ENCODE assay signal across 24 cellular contexts in genomic region chr4:84825701-84826100, GRCh38.
DNase-seq lines count a peak whose midpoint lies in the region; ATAC-seq, FAIRE-seq and TF ChIP-seq lines count a peak whose summit lies in the region.
"Had no signal": no experiment of that assay in that cellular context is flagged by ENCODE, and none has a peak within 500 bp of the region (broad histone marks: within the 10 kb centered on the region; RNA-seq: fewer than 3 reads in every experiment).

No MANE protein-coding gene starts in this region.

- H2BK5ac ChIP-seq in IMR-90 (ENCODE audit: low read depth, low read length, poor library complexity, severe bottlenecking), result no peak overlapping the region

- H3K9ac ChIP-seq in IMR-90 (ENCODE audit: low read depth, low read length), result no peak overlapping the region
- H3K9ac ChIP-seq in K562 (ENCODE audit: insufficient read depth in 1 of 2, low read depth in 2 of 2, low read length in 2 of 2), result no peak overlapping the region
- H3K9ac ChIP-seq in kidney (ENCODE audit: low read length in 2 of 2), result no peak overlapping the region
- H3K9ac ChIP-seq: BLaER1 treated with 17β-estradiol and CSF1 and Interleukin-3, amounts not matched to agents 10 nM and 100 nM had no signal

- no peak overlapping the region for H2BK120ac ChIP-seq in IMR-90 (ENCODE audit: low read depth, low read length)

- no peak overlapping the region for H3K56ac ChIP-seq in IMR-90 (ENCODE audit: extremely low read depth, insufficient read depth, low read length)

- H4K20me1 ChIP-seq in IMR-90 (ENCODE audit: insufficient read depth, low read length), result no peaks in the 10 kb centered on the region
- H4K20me1 ChIP-seq in K562 (replicated peaks; ENCODE audit: control insufficient read depth, insufficient read depth, low read length), result no peaks in the 10 kb centered on the region

- H3K36me3 ChIP-seq in IMR-90 (ENCODE audit: control insufficient read depth, insufficient read depth, low read length), result peaks cover 7% of the 10 kb centered on the region; the same call in 1 of the 2 replicates
- H3K36me3 ChIP-seq in K562 (ENCODE audit: control insufficient read depth, insufficient read depth, low read length), result no peaks in the 10 kb centered on the region
- H3K36me3 ChIP-seq in kidney (ENCODE audit: control insufficient read depth in 1 of 2, insufficient read depth in 2 of 2, low read length in 2 of 2), result peaks cover 9 to 34% of the 10 kb centered on the region in 2 donors

- H3K4me2 ChIP-seq in IMR-90 (ENCODE audit: low read depth, low read length), result no peak overlapping the region
- H3K4me2 ChIP-seq in K562 (ENCODE audit: insufficient read depth, low read length), result no peak overlapping the region
- H3K4me2 ChIP-seq: A549; BLaER1 treated with 17β-estradiol and CSF1 and Interleukin-3, amounts not matched to agents 10 nM and 100 nM; GM23338 had no signal

- no peak overlapping the region for H3K4ac ChIP-seq in IMR-90 (ENCODE audit: low read depth, low read length)

- WGBS in IMR-90 (ENCODE audit: extremely low coverage in 2 of 2, insufficient read length in 1 of 2), 2 experiments, result no CpG with 5 or more reads among the region's 2 CpGs
- WGBS in K562 (ENCODE audit: insufficient coverage, low coverage, missing lambda C conversion rate), result 33% methylated on average over 2 of the region's 2 CpGs

- no peak overlapping the region for H3K27ac ChIP-seq in IMR-90 (ENCODE audit: insufficient read depth, low read length)
- H3K27ac ChIP-seq in K562 (ENCODE audit: extremely low read depth, low read depth, low read length), result no peak overlapping the region
- H3K27ac ChIP-seq in kidney (ENCODE audit: low read depth in 2 of 2, low read length in 2 of 2), result no peak overlapping the region
- H3K27ac ChIP-seq: 22Rv1; A549; BLaER1 treated with 17β-estradiol and CSF1 and Interleukin-3, amounts not matched to agents 10 nM and 100 nM had no signal

- FAIRE-seq in K562 (lab: Jason Lieb, UNC), result no peak
- FAIRE-seq in kidney (lab: Jason Lieb, UNC), result peak; percentile 38
- no peak for FAIRE-seq in GM12892 (lab: Jason Lieb, UNC)
- FAIRE-seq: A549, GM12891 had no signal

- no peaks in the 10 kb centered on the region for H3K79me2 ChIP-seq in K562 (ENCODE audit: control insufficient read depth, insufficient read depth, low read length)

- H3K9me1 ChIP-seq in IMR-90 (ENCODE audit: insufficient read depth, low read length) (no peaks in the 10 kb centered on the region), K562 (ENCODE audit: control insufficient read depth, insufficient read depth, low read length) (no peaks in the 10 kb centered on the region)

- BruUV-seq in IMR-90 (replicated peaks; lab: Mats Ljungman, UMichigan) (no TSS peak), K562 (replicated peaks; lab: Mats Ljungman, UMichigan) (no TSS peak)

- TF ChIP-seq EP300 in K562 (IDR thresholded peaks at IDR 0.05; ENCODE audit: low read length), result no peak

- intact Hi-C loops in IMR-90 (cut with micrococcal nuclease) (no loop called here), K562 (cut with micrococcal nuclease) (no loop called here), kidney (cut with DNase I) (no loop called here)

- no peaks in the 10 kb centered on the region for H3K4me1 ChIP-seq in IMR-90 (ENCODE audit: control insufficient read depth, insufficient read depth, low read length)
- H3K4me1 ChIP-seq in K562 (replicated peaks in 1 of 2; ENCODE audit: control insufficient read depth in 2 of 2, insufficient read depth in 2 of 2, low read length in 2 of 2), result no peaks in the 10 kb centered on the region
- no peaks in the 10 kb centered on the region for H3K4me1 ChIP-seq in kidney (ENCODE audit: control insufficient read depth in 1 of 2, insufficient read depth in 1 of 2, low read depth in 1 of 2, low read length in 2 of 2)
- H3K4me1 ChIP-seq: A549 had no signal

- no peak for TF ChIP-seq CTCF in IMR-90 (conservative IDR thresholded peaks at IDR 0.05; ENCODE audit: low read depth, low read length)
- TF ChIP-seq CTCF in K562 (IDR thresholded peaks at IDR 0.05 in 2 of 3, conservative IDR thresholded peaks at IDR 0.05 in 1 of 3; ENCODE audit: insufficient read depth in 2 of 3, low read depth in 1 of 3, low read length in 3 of 3), result no peak
- TF ChIP-seq CTCF in kidney (IDR thresholded peaks at IDR 0.05; ENCODE audit: borderline replicate concordance, extremely low read depth, insufficient read depth), result no peak

- DNase-seq in NCI-H2171 treated with DMSO at 0.1 percent for 48 hours (lab: John Stamatoyannopoulos, UW), result peak; percentile 7
- DNase-seq in NCI-H2171 (lab: John Stamatoyannopoulos, UW), result no peak
- no peak for DNase-seq in IMR-90
- no peak for DNase-seq in K562 (ENCODE audit: extremely low read depth in 1 of 4, low spot score in 3 of 4)
- no peak for DNase-seq in kidney
- DNase-seq in GM12892 (ENCODE audit: insufficient read length), result no peak
- DNase-seq: ACHN; AML-193; BE2C; CD4-positive, alpha-beta T cell; CD8-positive, alpha-beta memory T cell; DMS 273 treated with DMSO at 0.1 percent for 48 hours; DMS79; EL; GF-D8; H9 had no signal

- POLR2A ChIA-PET in IMR-90 (lab: Charles Lee; ENCODE audit: unreplicated experiment), result no interaction called here
- POLR2A ChIA-PET in K562 (lab: Yijun Ruan, JAX), result no interaction called here

- H2AFZ ChIP-seq in IMR-90 (replicated peaks; ENCODE audit: low read length, poor library complexity), result no peak overlapping the region
- H2AFZ ChIP-seq in K562 (ENCODE audit: low read depth, low read length), result no peak overlapping the region
- H2AFZ ChIP-seq: GM23338 had no signal

- TF ChIP-seq POLR2A in IMR-90 (IDR thresholded peaks at IDR 0.05; ENCODE audit: low read depth, low read length) (no peak), K562 (conservative IDR thresholded peaks at IDR 0.05) (no peak), GM12892 (IDR thresholded peaks at IDR 0.05; ENCODE audit: low read depth, low read length) (no peak)

- no peak overlapping the region for H2AK9ac ChIP-seq in IMR-90 (replicated peaks; ENCODE audit: low read depth, low read length, poor library complexity)

- H3K23ac ChIP-seq in IMR-90 (ENCODE audit: low read depth, low read length), result no peak overlapping the region

- H4K5ac ChIP-seq in IMR-90 (ENCODE audit: low read depth, low read length), result no peak overlapping the region

- ATAC-seq in IMR-90 (ENCODE audit: low read depth) (no peak), K562 (no peak), GM18909 (IDR thresholded peaks at IDR 0.05; ENCODE audit: poor library complexity, unreplicated experiment) (no peak), HG02852 (IDR thresholded peaks at IDR 0.05; ENCODE audit: unreplicated experiment) (no peak)
- ATAC-seq: A549, GM23338, HCT116 had no signal

- no peak overlapping the region for H4K91ac ChIP-seq in IMR-90 (ENCODE audit: insufficient read depth, low read depth, low read length)

- no peaks in the 10 kb centered on the region; a peak in 1 of 4 replicates for H3K79me1 ChIP-seq in IMR-90 (ENCODE audit: low read depth in 1 of 2, low read length in 2 of 2)

- H3K14ac ChIP-seq in IMR-90 (replicated peaks; ENCODE audit: low read depth, low read length), result no peak overlapping the region

- no peak overlapping the region for H3K4me3 ChIP-seq in IMR-90 (ENCODE audit: insufficient read depth, low read depth, low read length)
- no peak overlapping the region for H3K4me3 ChIP-seq in K562
- no peak overlapping the region for H3K4me3 ChIP-seq in kidney (ENCODE audit: low read length in 2 of 2)
- H3K4me3 ChIP-seq: A549; BLaER1 treated with 17β-estradiol and CSF1 and Interleukin-3, amounts not matched to agents 10 nM and 100 nM; GM23338 had no signal

- dilution Hi-C loops in IMR-90 (cut with HindIII; ENCODE audit: low sequenced_read_pairs, unreplicated experiment), result no loop called here

- H2AK5ac ChIP-seq in IMR-90 (ENCODE audit: low read depth, low read length), result no peak overlapping the region

- H3K9me3 ChIP-seq in IMR-90 (ENCODE audit: control insufficient read depth, insufficient read depth, low read length), result no peaks in the 10 kb centered on the region
- no peaks in the 10 kb centered on the region for H3K9me3 ChIP-seq in K562 (replicated peaks; ENCODE audit: control insufficient read depth, insufficient read depth, low read depth, low read length)
- no peaks in the 10 kb centered on the region for H3K9me3 ChIP-seq in kidney (ENCODE audit: control insufficient read depth in 1 of 2, low read length in 2 of 2)
- H3K9me3 ChIP-seq: A549; BE2C; BLaER1 treated with 17β-estradiol and CSF1 and Interleukin-3, amounts not matched to agents 10 nM and 100 nM had no signal

- no peak overlapping the region for H4K8ac ChIP-seq in IMR-90 (ENCODE audit: low read depth in 2 of 2, low read length in 2 of 2)

- CTCF ChIA-PET in IMR-90 (lab: Yijun Ruan, JAX), result no interaction called here
- CTCF ChIA-PET in K562 (lab: Yijun Ruan, JAX; ENCODE audit: low intra/inter-chr PET ratio), result no interaction called here

- in situ Hi-C loops in IMR-90 (cut with MboI; ENCODE audit: low sequenced_read_pairs) (no loop called here), K562 (cut with MboI) (no loop called here)

- TF ChIP-seq RAD21 in IMR-90 (IDR thresholded peaks at IDR 0.05; ENCODE audit: low read length), result no peak
- TF ChIP-seq RAD21 in K562 (CRISPR knock-in tag; conservative IDR thresholded peaks at IDR 0.05 in 1 of 2, IDR thresholded peaks at IDR 0.05 in 1 of 2), result no peak

- no peak overlapping the region for H3K18ac ChIP-seq in IMR-90 (ENCODE audit: low read depth, low read length)

- no peak overlapping the region for H2BK15ac ChIP-seq in IMR-90 (ENCODE audit: low read depth, low read length)

- no peak overlapping the region for H2BK20ac ChIP-seq in IMR-90 (ENCODE audit: low read depth, low read length)

- H3K27me3 ChIP-seq in IMR-90 (ENCODE audit: control insufficient read depth, insufficient read depth, low read length), result no peaks in the 10 kb centered on the region
- H3K27me3 ChIP-seq in K562 (ENCODE audit: control insufficient read depth in 2 of 2, insufficient read depth in 2 of 2, low read length in 2 of 2), result no peaks in the 10 kb centered on the region
- H3K27me3 ChIP-seq: BE2C; BLaER1 treated with 17β-estradiol and CSF1 and Interleukin-3, amounts not matched to agents 10 nM and 100 nM had no signal

TF ChIP-seq in IMR-90, 13 proteins besides CTCF, POLR2A, EP300 and RAD21:
- TF ChIP-seq NFE2L2 (IDR thresholded peaks at IDR 0.05; ENCODE audit: low read depth, low read length) (no peak), MAFK (IDR thresholded peaks at IDR 0.05; ENCODE audit: low read depth, low read length) (peak; percentile 18; the same call in 1 of the 2 replicates)
TF ChIP-seq in IMR-90: peak in this region for 1.

TF ChIP-seq in K562, 482 proteins besides CTCF, POLR2A, EP300 and RAD21:
- peak; percentile 62 for TF ChIP-seq ZNF316 (IDR thresholded peaks at IDR 0.05)
- TF ChIP-seq C11orf30 (IDR thresholded peaks at IDR 0.05; ENCODE audit: low read depth), result peak; percentile 26; the same call in 1 of the 2 replicates
- no peak for TF ChIP-seq HNRNPLL (IDR thresholded peaks at IDR 0.05; ENCODE audit: low read depth, low read length, poor library complexity, severe bottlenecking)
- TF ChIP-seq MXI1 (IDR thresholded peaks at IDR 0.05; ENCODE audit: low read depth, low read length), result no peak
- TF ChIP-seq ZNF175 (CRISPR knock-in tag; IDR thresholded peaks at IDR 0.05; ENCODE audit: low read depth), result no peak
TF ChIP-seq in K562: peak in this region for 2.
